Comparison of ENCODE assay signal across 29 cellular contexts in the genomic region with DNA sequence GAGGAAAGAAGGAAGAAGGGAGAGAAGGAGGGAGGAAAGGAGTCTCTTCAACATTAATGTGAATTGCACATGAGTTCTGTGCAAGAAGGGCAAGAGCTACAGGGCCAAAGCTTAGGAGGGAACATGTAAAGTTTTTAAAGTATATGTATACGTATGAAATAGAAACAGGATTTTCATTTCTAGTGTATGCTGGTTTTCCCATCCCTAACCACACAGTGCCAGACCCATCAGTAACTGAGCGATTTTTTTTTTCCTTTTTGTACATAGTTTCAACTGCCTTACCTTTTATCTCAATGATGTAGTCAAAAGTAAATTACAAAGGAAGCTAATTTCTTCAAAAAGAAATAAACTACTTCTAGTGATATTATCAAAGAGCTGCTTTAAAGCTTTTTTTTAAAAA.
A peak's percentile ranks its signal among the peaks of the same experiment; 100 is the strongest.
DNase-seq lines count a peak whose midpoint lies in the region; ATAC-seq, FAIRE-seq and TF ChIP-seq lines count a peak whose summit lies in the region.
"Had no signal": no experiment of that assay in that cellular context is flagged by ENCODE, and none has a peak within 500 bp of the region (broad histone marks: within the 10 kb centered on the region; RNA-seq: fewer than 3 reads in every experiment).

No MANE protein-coding gene starts in this region.

- TF ChIP-seq POLR2A in GM12878 (IDR thresholded peaks at IDR 0.05; ENCODE audit: low read depth, low read length) (no peak), transverse colon (IDR thresholded peaks at IDR 0.05) (no peak)

- peak overlapping the region; percentile 81 for H3K27ac Mint-ChIP-seq in stimulated activated naive CD8-positive, alpha-beta T cell treated with anti-CD3 and anti-CD28 coated beads, Interleukin-15, Interleukin-2, amounts not matched to agents 100 ng/mL and 50 ng/mL, for 24 hours
- H3K27ac Mint-ChIP-seq: activated CD4-positive, alpha-beta T cell treated with anti-CD3 and anti-CD28 coated beads, Interleukin-2, amount 10 ng/mL, durations not matched to agents 24 days and 14 days; HFFc6 had no signal

- BruUV-seq in GM12878 (replicated peaks; lab: Mats Ljungman, UMichigan): no TSS peak

- FAIRE-seq in GM12878 (lab: Jason Lieb, UNC): no peak

- H3K36me3 Mint-ChIP-seq in stimulated activated naive CD8-positive, alpha-beta T cell treated with anti-CD3 and anti-CD28 coated beads, Interleukin-15, Interleukin-2, amounts not matched to agents 100 ng/mL and 50 ng/mL, for 24 hours (ENCODE audit: low read depth): peaks cover 6% of the 10 kb centered on the region

- no peak overlapping the region for H3K9ac ChIP-seq in Karpas-422 (ENCODE audit: low read length)
- no peak overlapping the region for H3K9ac ChIP-seq in GM12878 (ENCODE audit: control insufficient read depth, insufficient read depth, low read length)
- H3K9ac ChIP-seq: BLaER1 had no signal

- no peaks in the 10 kb centered on the region for H3K27me3 Mint-ChIP-seq in stimulated activated naive CD8-positive, alpha-beta T cell treated with anti-CD3 and anti-CD28 coated beads, Interleukin-15, Interleukin-2, amounts not matched to agents 100 ng/mL and 50 ng/mL, for 24 hours
- H3K27me3 Mint-ChIP-seq: activated CD4-positive, alpha-beta T cell treated with anti-CD3 and anti-CD28 coated beads, Interleukin-2, amount 10 ng/mL, durations not matched to agents 24 days and 14 days had no signal

- peaks cover 76% of the 10 kb centered on the region for H3K4me1 Mint-ChIP-seq in stimulated activated naive CD8-positive, alpha-beta T cell treated with anti-CD3 and anti-CD28 coated beads, Interleukin-15, Interleukin-2, amounts not matched to agents 100 ng/mL and 50 ng/mL, for 24 hours (ENCODE audit: low read depth)

- H3K4me2 ChIP-seq in Karpas-422 (ENCODE audit: low read depth, low read length, poor library complexity, severe bottlenecking): peak overlapping the region; percentile 19
- H3K4me2 ChIP-seq in GM12878 (ENCODE audit: control insufficient read depth, insufficient read depth): no peak overlapping the region; the same call in 1 of the 2 replicates
- H3K4me2 ChIP-seq: BLaER1 had no signal

- H3K36me3 ChIP-seq in Karpas-422 (ENCODE audit: insufficient read depth, low read length): no peaks in the 10 kb centered on the region
- peaks cover 0 to 2% of the 10 kb centered on the region in 2 experiments; a peak in 2 of 4 replicates for H3K36me3 ChIP-seq in GM12878 (ENCODE audit: control insufficient read depth in 2 of 2, insufficient read depth in 2 of 2, low read length in 1 of 2)
- no peaks in the 10 kb centered on the region for H3K36me3 ChIP-seq in transverse colon
- H3K36me3 ChIP-seq: BLaER1, right atrium auricular region, tibial nerve, WERI-Rb-1 had no signal

- ATAC-seq in stimulated activated naive CD8-positive, alpha-beta T cell treated with anti-CD3 and anti-CD28 coated beads, Interleukin-15, Interleukin-2, amounts not matched to agents 100 U/mL and 50 U/mL, for 24 hours: no peak
- ATAC-seq in GM12878 (peak; percentile 14), left colon (no peak)

- H3K27me3 ChIP-seq in Karpas-422 (ENCODE audit: low read length) (no peaks in the 10 kb centered on the region), GM12878 (replicated peaks in 1 of 2; ENCODE audit: control insufficient read depth in 2 of 2, insufficient read depth in 2 of 2, low read length in 1 of 2) (no peaks in the 10 kb centered on the region), transverse colon (no peaks in the 10 kb centered on the region)
- H3K27me3 ChIP-seq: BLaER1, right atrium auricular region, tibial nerve had no signal

- no peak for DNase-seq in stimulated activated naive CD8-positive, alpha-beta T cell treated with anti-CD3 and anti-CD28 coated beads, Interleukin-15, Interleukin-2, amounts not matched to agents 100 U/mL and 50 U/mL, for 24 hours
- DNase-seq in Karpas-422 (no peak), GM12878 (ENCODE audit: low read depth, low spot score) (no peak), left colon (no peak), SIG-M5 (lab: John Stamatoyannopoulos, UW) (no peak), RPMI8226 (no peak), transverse colon (no peak)
- DNase-seq: activated CD4-positive, alpha-beta T cell treated with anti-CD3 and anti-CD28 coated beads, Interleukin-2, amount 10 ng/mL, durations not matched to agents 24 days and 14 days; activated CD8-positive, alpha-beta memory T cell treated with anti-CD3 and anti-CD28 coated beads, Interleukin-2, amount 50 U/mL, for 48 hours; activated effector memory CD4-positive, alpha-beta T cell treated with Interleukin-2 at 50 U/mL for 16 hours; Calu3; caudate nucleus; cortex of kidney; DMS79; erythroblast; GF-D8; GOT3; HFFc6; IMR-90; NCI-H1092; NCI-H1694; posterior cingulate gyrus; T1000; WERI-Rb-1 had no signal

- H3K9me3 Mint-ChIP-seq in stimulated activated naive CD8-positive, alpha-beta T cell treated with anti-CD3 and anti-CD28 coated beads, Interleukin-15, Interleukin-2, amounts not matched to agents 100 ng/mL and 50 ng/mL, for 24 hours: no peaks in the 10 kb centered on the region
- H3K9me3 Mint-ChIP-seq: HFFc6 had no signal

- 3% methylated on average over 2 of the region's 2 CpGs for WGBS in GM12878 (ENCODE audit: insufficient coverage, insufficient replicate concordance, low lambda C conversion rate, missing lambda C conversion rate)
- 71% methylated on average over 2 of the region's 2 CpGs; no CpG with 5 or more reads in 1 of the 2 donors for WGBS in transverse colon (ENCODE audit: low coverage in 1 of 2), 2 donors

- no peaks in the 10 kb centered on the region for H3K9me2 ChIP-seq in Karpas-422 (replicated peaks; ENCODE audit: insufficient read depth, low read length)

- RAD21 ChIA-PET in GM12878 (lab: Charles Lee; ENCODE audit: unreplicated experiment): interaction anchor here (0.7 to 3.4 kb wide), 9 partner anchors 14 to 155 kb away, joined by 3 to 14 read pairs (median 3); no protein-coding TSS in a partner anchor

- TF ChIP-seq CTCF in GM12878 (IDR thresholded peaks at IDR 0.05 in 2 of 3, conservative IDR thresholded peaks at IDR 0.05 in 1 of 3; ENCODE audit: control insufficient read depth in 2 of 3, extremely low read depth in 1 of 3, insufficient read depth in 1 of 3, low read depth in 3 of 3, low read length in 3 of 3): no peak
- TF ChIP-seq CTCF in transverse colon (IDR thresholded peaks at IDR 0.05): no peak

- in situ Hi-C loops in GM12878 (cut with MboI): no loop called here
- in situ Hi-C loops in transverse colon (cut with MboI; ENCODE audit: low pct_ligation_motif_present in 1 of 4, low pct_unique_long_range_greater_than_20kb in 1 of 4, low sequenced_read_pairs in 3 of 4): loop anchor here in 3 of 4 donors (10.0 to 25.0 kb wide), 2 partner anchors 155 to 158 kb away; a partner anchor contains a TSS

- no peaks in the 10 kb centered on the region for H4K20me1 ChIP-seq in Karpas-422 (ENCODE audit: insufficient read depth, low read depth, low read length)
- H4K20me1 ChIP-seq in GM12878 (ENCODE audit: control insufficient read depth, insufficient read depth): no peaks in the 10 kb centered on the region
- H4K20me1 ChIP-seq: BLaER1 had no signal

- POLR2A ChIA-PET in GM12878 (lab: Charles Lee): interaction anchor here (0.6 to 1.1 kb wide), 4 partner anchors 9 to 51 kb away, joined by 3 to 4 read pairs (median 3); no protein-coding TSS in a partner anchor

- peak overlapping the region; percentile 48 for H3K4me3 Mint-ChIP-seq in stimulated activated naive CD8-positive, alpha-beta T cell treated with anti-CD3 and anti-CD28 coated beads, Interleukin-15, Interleukin-2, amounts not matched to agents 100 ng/mL and 50 ng/mL, for 24 hours
- H3K4me3 Mint-ChIP-seq: activated CD4-positive, alpha-beta T cell treated with anti-CD3 and anti-CD28 coated beads, Interleukin-2, amount 10 ng/mL, durations not matched to agents 24 days and 14 days; HFFc6 had no signal

- H3K79me2 ChIP-seq in Karpas-422 (ENCODE audit: low read length) (peaks cover 84% of the 10 kb centered on the region), GM12878 (ENCODE audit: control insufficient read depth, insufficient read depth, low read length) (peaks cover 73% of the 10 kb centered on the region)

- intact Hi-C loops in GM12878 (cut with micrococcal nuclease; ENCODE audit: unreplicated experiment) (loop anchor here (5.0 kb wide), 1 partner anchor 137 kb away; no protein-coding TSS in a partner anchor), left colon (cut with DNase I, micrococcal nuclease) (no loop called here), transverse colon (cut with DNase I; ENCODE audit: low total_unique reads) (no loop called here)

- H3K4me1 ChIP-seq in Karpas-422 (ENCODE audit: low read length) (peaks cover 44% of the 10 kb centered on the region), GM12878 (ENCODE audit: control insufficient read depth, insufficient read depth, low read length) (peaks cover 8% of the 10 kb centered on the region), transverse colon (no peaks in the 10 kb centered on the region)
- H3K4me1 ChIP-seq: right atrium auricular region, tibial nerve had no signal

- no peak for TF ChIP-seq RAD21 in GM12878 (IDR thresholded peaks at IDR 0.05; ENCODE audit: insufficient read depth, low read depth, low read length)

- H3K4me3 ChIP-seq in Karpas-422 (ENCODE audit: low read length) (no peak overlapping the region), GM12878 (no peak overlapping the region), transverse colon (no peak overlapping the region)
- H3K4me3 ChIP-seq: BLaER1, right atrium auricular region, smooth muscle cell, tibial nerve had no signal

- TF ChIP-seq EP300 in GM12878 (IDR thresholded peaks at IDR 0.05; ENCODE audit: borderline replicate concordance in 1 of 2, control insufficient read depth in 1 of 2, low read depth in 2 of 2, low read length in 2 of 2) (no peak), transverse colon (IDR thresholded peaks at IDR 0.05; ENCODE audit: low read depth) (no peak)

- no peak overlapping the region for H2AFZ ChIP-seq in Karpas-422 (ENCODE audit: low read length)
- no peak overlapping the region for H2AFZ ChIP-seq in GM12878 (ENCODE audit: control insufficient read depth, low read depth, low read length)

- CTCF ChIA-PET in GM12878 (lab: Yijun Ruan, JAX): interaction anchor here (1.5 to 4.9 kb wide), 4 partner anchors 10 to 159 kb away, joined by 5 to 28 read pairs (median 10); no protein-coding TSS in a partner anchor

- H3K9me3 ChIP-seq in Karpas-422 (ENCODE audit: low read length) (no peaks in the 10 kb centered on the region), GM12878 (replicated peaks; ENCODE audit: control insufficient read depth, insufficient read depth, low read length) (no peaks in the 10 kb centered on the region), transverse colon (no peaks in the 10 kb centered on the region)
- H3K9me3 ChIP-seq: BLaER1, right atrium auricular region, tibial nerve had no signal

- SMC1A ChIA-PET in GM12878 (lab: Charles Lee; ENCODE audit: uncharacterized antibody, unreplicated experiment): interaction anchor here (1.1 to 24.5 kb wide), 9 partner anchors 9 to 156 kb away, joined by 3 to 624 read pairs (median 9); no protein-coding TSS in a partner anchor

- H3K27ac ChIP-seq in Karpas-422 (ENCODE audit: low read length) (peak overlapping the region; percentile 40; the same call in 1 of the 2 replicates), GM12878 (ENCODE audit: control insufficient read depth, insufficient read depth) (peak overlapping the region; percentile 51), transverse colon (no peak overlapping the region)
- H3K27ac ChIP-seq: BLaER1, right atrium auricular region, WERI-Rb-1 had no signal

TF ChIP-seq in GM12878, 131 proteins besides CTCF, POLR2A, EP300 and RAD21 (continues in another document):
- peak; percentile 18; the same call in 1 of the 2 replicates for TF ChIP-seq RUNX3 (IDR thresholded peaks at IDR 0.05; ENCODE audit: low read length)

Comparison
In these comparisons a context has a peak if more than half of its experiments do, and no peak if none do; other contexts are left out.
1. H3K27ac ChIP-seq: peak in Karpas-422 (single experiment) and GM12878 (single experiment); none in transverse colon (0 of 4).